ENCODE assay signal across 1 cellular context in genomic region chr10:98444314-98445006, GRCh38.
TF ChIP-seq lines count a peak whose summit lies in the region.

No MANE protein-coding gene starts in this region.

TF ChIP-seq in WTC11, 78 proteins besides CTCF, POLR2A, EP300 and RAD21 (continued from another document):
- no peak for TF ChIP-seq IRF1 (CRISPR knock-in tag; IDR thresholded peaks at IDR 0.05)
- no peak for TF ChIP-seq JAZF1 (CRISPR knock-in tag; IDR thresholded peaks at IDR 0.05)
TF ChIP-seq in WTC11: peak in this region for 0.
